ENCODE assay signal across 11 cellular contexts in genomic region chr19:3458229-3458555, GRCh38. TPM values are rescaled to one million over a fixed set of nuclear protein-coding genes. Genes with fewer than 3 reads are reported as not detected.
DNase-seq lines count a peak whose midpoint lies in the region; ATAC-seq and TF ChIP-seq lines count a peak whose summit lies in the region.
"Had no signal": no experiment of that assay in that cellular context is flagged by ENCODE, and none has a peak within 500 bp of the region (broad histone marks: within the 10 kb centered on the region; RNA-seq: fewer than 3 reads in every experiment).

No MANE protein-coding gene starts in this region.

- H3K36me3 ChIP-seq in Peyer's patch = peaks cover 0 to 52% (median 0%) of the 10 kb centered on the region in 3 donors
- H3K36me3 ChIP-seq in esophagus muscularis mucosa = peaks cover 36 to 84% (median 73%) of the 10 kb centered on the region in 4 donors
- H3K36me3 ChIP-seq in upper lobe of left lung = peaks cover 19 to 75% (median 53%) of the 10 kb centered on the region in 4 donors

- TF ChIP-seq EP300 in esophagus muscularis mucosa (IDR thresholded peaks at IDR 0.05) (no peak), upper lobe of left lung (IDR thresholded peaks at IDR 0.05) (no peak)

- no peaks in the 10 kb centered on the region for H3K27me3 ChIP-seq in Peyer's patch
- H3K27me3 ChIP-seq in esophagus muscularis mucosa = no peaks in the 10 kb centered on the region
- no peaks in the 10 kb centered on the region for H3K27me3 ChIP-seq in upper lobe of left lung

- peak overlapping the region; percentile 98 to 100 (median 98) for H3K27ac Mint-ChIP-seq in nephron
- H3K27ac Mint-ChIP-seq in activated T-helper 17 cell treated with anti-CD3 and anti-CD28 coated beads, Interleukin-2, amount 50 U/mL, for 72 hours = no peak overlapping the region
- H3K27ac Mint-ChIP-seq: memory B cell had no signal

- no peak for TF ChIP-seq POLR2A in Peyer's patch (IDR thresholded peaks at IDR 0.05)
- TF ChIP-seq POLR2A in esophagus muscularis mucosa (IDR thresholded peaks at IDR 0.05; ENCODE audit: low read depth) = no peak
- no peak for TF ChIP-seq POLR2A in upper lobe of left lung (IDR thresholded peaks at IDR 0.05)

- peaks cover 11% of the 10 kb centered on the region for H3K27me3 Mint-ChIP-seq in nephron (ENCODE audit: low read depth)
- H3K27me3 Mint-ChIP-seq in activated T-helper 17 cell treated with anti-CD3 and anti-CD28 coated beads, Interleukin-2, amount 50 U/mL, for 72 hours = no peaks in the 10 kb centered on the region
- H3K27me3 Mint-ChIP-seq: memory B cell had no signal

- ATAC-seq in upper lobe of left lung (ENCODE audit: low FRiP score in 2 of 2) = peak in 1 of 2 donors; percentile 16
- ATAC-seq in activated T-helper 17 cell treated with anti-CD3 and anti-CD28 coated beads, Interleukin-2, amount 50 U/mL, for 72 hours (replicated peaks) = no peak

- H3K27ac ChIP-seq in Peyer's patch = peak overlapping the region; percentile 43 to 86 (median 66)
- H3K27ac ChIP-seq in esophagus muscularis mucosa (replicated peaks in 1 of 4) = peak overlapping the region; percentile 84 to 91 (median 89)
- peak overlapping the region; percentile 85 to 91 (median 88) for H3K27ac ChIP-seq in upper lobe of left lung

- no peaks in the 10 kb centered on the region for H3K9me3 Mint-ChIP-seq in nephron
- H3K9me3 Mint-ChIP-seq in activated T-helper 17 cell treated with anti-CD3 and anti-CD28 coated beads, Interleukin-2, amount 50 U/mL, for 72 hours = no peaks in the 10 kb centered on the region
- H3K9me3 Mint-ChIP-seq: memory B cell had no signal

- H3K4me3 Mint-ChIP-seq in nephron = peak overlapping the region in 1 of 3 experiments; percentile 40
- no peak overlapping the region for H3K4me3 Mint-ChIP-seq in activated T-helper 17 cell treated with anti-CD3 and anti-CD28 coated beads, Interleukin-2, amount 50 U/mL, for 72 hours
- H3K4me3 Mint-ChIP-seq: memory B cell had no signal

- no peak overlapping the region for H3K4me3 ChIP-seq in Peyer's patch
- no peak overlapping the region for H3K4me3 ChIP-seq in esophagus muscularis mucosa
- no peak overlapping the region for H3K4me3 ChIP-seq in upper lobe of left lung

- TF ChIP-seq CTCF in Peyer's patch (IDR thresholded peaks at IDR 0.05) (no peak), esophagus muscularis mucosa (IDR thresholded peaks at IDR 0.05) (no peak), nephron (IDR thresholded peaks at IDR 0.05; ENCODE audit: unreplicated experiment in 3 of 3) (no peak), upper lobe of left lung (IDR thresholded peaks at IDR 0.05) (no peak)

- intact Hi-C loops in esophagus muscularis mucosa (cut with DNase I) = no loop called here

- 41% methylated on average over 8 of the region's 9 CpGs for WGBS in esophagus muscularis mucosa
- 62 to 69% methylated on average over 7 to 9 of the region's 9 CpGs for WGBS in upper lobe of left lung, 2 donors

- DNase-seq in Peyer's patch = no peak
- no peak for DNase-seq in esophagus muscularis mucosa (ENCODE audit: extremely low spot score)
- peak in 1 of 2 donors; percentile 53 for DNase-seq in upper lobe of left lung
- DNase-seq in AG20443 (ENCODE audit: low spot score) = no peak
- no peak for DNase-seq in activated T-cell treated with anti-CD3 and anti-CD28 coated beads, Interleukin-2, amount 50 U/mL, for 1 hour
- DNase-seq: central memory CD4-positive, alpha-beta T cell; DMS53; NCI-H146 had no signal

- H3K4me1 ChIP-seq in Peyer's patch = peaks cover 0 to 32% (median 0%) of the 10 kb centered on the region in 4 donors
- H3K4me1 ChIP-seq in esophagus muscularis mucosa = peaks cover 35 to 97% (median 87%) of the 10 kb centered on the region in 4 donors
- peaks cover 23 to 42% (median 32%) of the 10 kb centered on the region in 4 donors for H3K4me1 ChIP-seq in upper lobe of left lung

- H3K4me1 Mint-ChIP-seq in nephron = peaks cover 36% of the 10 kb centered on the region
- no peaks in the 10 kb centered on the region for H3K4me1 Mint-ChIP-seq in activated T-helper 17 cell treated with anti-CD3 and anti-CD28 coated beads, Interleukin-2, amount 50 U/mL, for 72 hours
- H3K4me1 Mint-ChIP-seq: memory B cell had no signal

- H3K9me3 ChIP-seq in Peyer's patch (no peaks in the 10 kb centered on the region), esophagus muscularis mucosa (no peaks in the 10 kb centered on the region), upper lobe of left lung (no peaks in the 10 kb centered on the region)

- H3K36me3 Mint-ChIP-seq in nephron (ENCODE audit: low read depth) = peaks cover 11% of the 10 kb centered on the region
- peaks cover 7% of the 10 kb centered on the region for H3K36me3 Mint-ChIP-seq in activated T-helper 17 cell treated with anti-CD3 and anti-CD28 coated beads, Interleukin-2, amount 50 U/mL, for 72 hours (ENCODE audit: low read depth)

RNA-seq across cellular contexts. Expression of gene SMIM24, which starts 22.1 kb away (rescaled TPM):
- total RNA-seq in Peyer's patch (1,000 to 10,000 TPM in 1 of 4 donors, 100 to 1,000 TPM in 2, 10 to 100 TPM in 1; 75.9 to 1,153 (median 771) TPM), esophagus muscularis mucosa (not detected), upper lobe of left lung (1 to 10 TPM in 1 of 6 donors, not detected in 5; 1.7 TPM)
- total RNA-seq in activated T-helper 17 cell treated with anti-CD3 and anti-CD28 coated beads, Interleukin-2, amount 50 U/mL, for 72 hours = 1 to 10 TPM in 1 of 2 donors, not detected in 1; 1.6 TPM

RNA-seq across cellular contexts. Expression of gene SMIM44, which starts 25.0 kb away (rescaled TPM):
- total RNA-seq in Peyer's patch = 10 to 100 TPM in 1 of 4 donors, 1 to 10 TPM in 1, not detected in 2; 5.4 to 11.0 TPM
- total RNA-seq in esophagus muscularis mucosa = not detected
- not detected for total RNA-seq in upper lobe of left lung
- not detected for total RNA-seq in activated T-helper 17 cell treated with anti-CD3 and anti-CD28 coated beads, Interleukin-2, amount 50 U/mL, for 72 hours

RNA-seq across cellular contexts. Expression of gene DOHH, which starts 42.3 kb away (rescaled TPM):
- total RNA-seq in Peyer's patch (10 to 100 TPM in 1 of 4 donors, 1 to 10 TPM in 3; 5.6 to 10.2 (median 9.5) TPM), esophagus muscularis mucosa (10 to 100 TPM; 19.5 to 37.5 (median 25.8) TPM), upper lobe of left lung (10 to 100 TPM; 13.3 to 26.8 (median 17.3) TPM)
- 10 to 100 TPM; 11.1 to 22.2 TPM for total RNA-seq in activated T-helper 17 cell treated with anti-CD3 and anti-CD28 coated beads, Interleukin-2, amount 50 U/mL, for 72 hours

RNA-seq across cellular contexts. Expression of gene FZR1, which starts 47.9 kb away (rescaled TPM):
- total RNA-seq in Peyer's patch = 10 to 100 TPM; 24.8 to 75.1 (median 38.7) TPM
- 10 to 100 TPM; 15.8 to 41.2 (median 31.4) TPM for total RNA-seq in esophagus muscularis mucosa
- 100 to 1,000 TPM in 1 of 6 donors, 10 to 100 TPM in 5; 19.9 to 110 (median 37.5) TPM for total RNA-seq in upper lobe of left lung
- 10 to 100 TPM; 51.5 to 64.3 TPM for total RNA-seq in activated T-helper 17 cell treated with anti-CD3 and anti-CD28 coated beads, Interleukin-2, amount 50 U/mL, for 72 hours

Comparison
In these comparisons a context has a peak if more than half of its experiments do, and no peak if none do; other contexts are left out.
1. RNA of gene SMIM24, which starts 22.1 kb away (total RNA-seq): 75.9 to 1,153 TPM in Peyer's patch; 1.6 TPM in activated T-helper 17 cell treated with anti-CD3 and anti-CD28 coated beads, Interleukin-2, amount 50 U/mL, for 72 hours, 1.7 TPM in upper lobe of left lung and not detected in esophagus muscularis mucosa; every median in the first group is over 10 times any median in the second.
2. Peak in every context shown above with its lines, with median percentiles within 50 percentile points of each other: H3K27ac ChIP-seq.